In the genomic region with DNA sequence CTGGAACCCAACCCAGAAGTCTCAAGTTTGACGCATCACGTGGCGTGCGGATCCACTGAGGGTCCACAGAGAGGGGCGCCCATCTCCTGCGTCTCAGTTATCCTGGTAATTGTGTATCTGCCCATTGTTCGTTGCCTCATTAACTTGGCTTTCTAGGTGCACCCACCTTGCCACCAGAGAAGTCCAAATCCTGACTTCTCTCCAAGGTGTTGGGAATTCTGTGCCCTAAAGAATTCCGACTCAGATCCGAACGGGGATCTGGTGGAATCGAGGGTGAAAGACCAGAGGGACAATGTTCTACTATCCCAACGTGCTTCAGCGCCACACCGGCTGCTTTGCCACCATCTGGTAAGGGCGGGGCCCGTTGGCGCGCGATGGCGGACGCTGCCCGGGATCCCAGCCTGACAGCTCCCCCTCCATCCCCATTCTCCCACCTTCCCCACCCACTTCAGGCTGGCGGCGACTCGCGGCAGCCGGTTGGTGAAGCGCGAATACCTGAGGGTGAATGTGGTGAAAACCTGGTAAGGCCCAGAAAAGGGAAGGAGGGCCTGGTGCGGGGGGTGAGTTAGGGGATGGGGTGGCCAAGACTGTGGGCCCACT, we compare ENCODE assay signal across 8 cellular contexts. TPM values are rescaled to one million over a fixed set of nuclear protein-coding genes. Genes with fewer than 3 reads are reported as not detected.
DNase-seq lines count a peak whose midpoint lies in the region; ATAC-seq and TF ChIP-seq lines count a peak whose summit lies in the region.

No MANE protein-coding gene starts in this region.

- H3K4me1 Mint-ChIP-seq in progenitor cell of endocrine pancreas (ENCODE audit: low read depth): peaks cover 22% of the 10 kb centered on the region

- TF ChIP-seq CTCF in fibroblast of mammary gland (conservative IDR thresholded peaks at IDR 0.05; ENCODE audit: control insufficient read depth, insufficient read depth, low read depth, low read length) (no peak), progenitor cell of endocrine pancreas (IDR thresholded peaks at IDR 0.05; ENCODE audit: unreplicated experiment) (no peak)

- H3K4me3 Mint-ChIP-seq in progenitor cell of endocrine pancreas (ENCODE audit: low read depth): peak overlapping the region; percentile 89

- H3K9me3 Mint-ChIP-seq in progenitor cell of endocrine pancreas (ENCODE audit: low read depth): no peaks in the 10 kb centered on the region

- no peaks in the 10 kb centered on the region for H3K27me3 Mint-ChIP-seq in progenitor cell of endocrine pancreas

- peak overlapping the region; percentile 96 for H3K27ac Mint-ChIP-seq in progenitor cell of endocrine pancreas

- ATAC-seq in HG03159 (IDR thresholded peaks at IDR 0.05; ENCODE audit: unreplicated experiment): no peak

- peak overlapping the region; percentile 9 for H3K4me3 ChIP-seq in fibroblast of mammary gland (ENCODE audit: control insufficient read depth, low read depth, low read length)

- DNase-seq in ELF-1 (ENCODE audit: low read depth, low spot score) (peak; percentile 27), NCI-H2171 (lab: John Stamatoyannopoulos, UW) (peak; percentile 63), fibroblast of mammary gland (ENCODE audit: low read depth) (no peak), progenitor cell of endocrine pancreas (ENCODE audit: low spot score, unreplicated experiment) (no peak), DMS153 treated with DMSO at 0.1 percent for 48 hours (lab: John Stamatoyannopoulos, UW; ENCODE audit: unreplicated experiment) (no peak), GOT3 (lab: John Stamatoyannopoulos, UW) (no peak)
- no peak for DNase-seq in activated CD4-positive, alpha-beta T cell treated with anti-CD3 and anti-CD28 coated beads, Interleukin-2, amount 50 U/mL, for 4 hours

- H3K36me3 Mint-ChIP-seq in progenitor cell of endocrine pancreas (ENCODE audit: insufficient read depth): peaks cover 27% of the 10 kb centered on the region

RNA-seq across cellular contexts. Expression of gene REC8, which starts 0.5 kb away (rescaled TPM):
- 380 and 408 TPM in 2 replicates for total RNA-seq in progenitor cell of endocrine pancreas

RNA-seq across cellular contexts. Expression of gene IRF9, which starts 11.3 kb away (rescaled TPM):
- 57.4 and 62.4 TPM in 2 replicates for total RNA-seq in progenitor cell of endocrine pancreas

RNA-seq across cellular contexts. Expression of gene IPO4, which starts 16.3 kb away (rescaled TPM):
- total RNA-seq in progenitor cell of endocrine pancreas: 54.9 and 56.4 TPM in 2 replicates

RNA-seq across cellular contexts. Expression of gene TM9SF1, which starts 22.9 kb away (rescaled TPM):
- total RNA-seq in progenitor cell of endocrine pancreas: 52.9 and 56.2 TPM in 2 replicates

RNA-seq across cellular contexts. Expression of gene RNF31, which starts 25.1 kb away (rescaled TPM):
- total RNA-seq in progenitor cell of endocrine pancreas: 99.3 and 104 TPM in 2 replicates

Comparison
In these comparisons a context has a peak if more than half of its experiments do, and no peak if none do; other contexts are left out.
1. DNase-seq: peak in ELF-1 (single experiment) and NCI-H2171 (single experiment); none in fibroblast of mammary gland (single experiment), progenitor cell of endocrine pancreas (single experiment), DMS153 treated with DMSO at 0.1 percent for 48 hours (single experiment), activated CD4-positive, alpha-beta T cell treated with anti-CD3 and anti-CD28 coated beads, Interleukin-2, amount 50 U/mL, for 4 hours (0 of 2) and GOT3 (single experiment).